1 cellular context compared by ENCODE assay signal in the genomic region with DNA sequence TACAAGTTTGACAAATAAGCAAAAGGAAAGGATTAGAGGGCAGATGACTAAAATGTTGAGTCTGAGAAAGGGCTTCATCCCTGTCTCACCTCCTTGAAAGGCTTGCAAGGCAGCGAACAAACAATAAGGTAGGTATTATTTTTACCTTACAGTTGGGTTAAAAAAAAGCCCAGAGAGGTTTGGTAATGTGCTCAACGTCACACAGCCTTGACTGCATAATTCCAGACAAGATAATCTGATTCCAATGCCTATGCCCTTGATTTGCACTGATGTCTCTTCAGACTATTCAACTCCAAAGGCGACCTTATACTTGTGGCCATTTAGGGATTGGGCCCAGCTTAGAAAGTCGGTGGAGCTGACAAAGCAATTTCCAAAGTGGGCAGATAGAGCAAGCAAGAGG.
TF ChIP-seq lines count a peak whose summit lies in the region.

No MANE protein-coding gene starts in this region.

TF ChIP-seq in HepG2, 621 proteins besides CTCF, POLR2A, EP300 and RAD21:
- TF ChIP-seq PRMT3 (CRISPR knock-in tag; IDR thresholded peaks at IDR 0.05; ENCODE audit: borderline replicate concordance, low read depth) (no peak), KAT7 (CRISPR knock-in tag; IDR thresholded peaks at IDR 0.05; ENCODE audit: borderline replicate concordance) (0 out of 2 replicates have a peak, but pooled peaks have one; percentile 0), PTBP1 (IDR thresholded peaks at IDR 0.05; ENCODE audit: low read depth, low read length, poor library complexity, severe bottlenecking) (no peak), ZBTB8A (CRISPR knock-in tag; IDR thresholded peaks at IDR 0.05; ENCODE audit: borderline replicate concordance, low read depth) (no peak), MAFK (conservative IDR thresholded peaks at IDR 0.05 in 1 of 2, IDR thresholded peaks at IDR 0.05 in 1 of 2; ENCODE audit: low read length in 2 of 2) (peak; percentile 21 to 38; a peak in 1 of 4 replicates), RFXAP (CRISPR knock-in tag; IDR thresholded peaks at IDR 0.05; ENCODE audit: borderline replicate concordance) (0 out of 2 replicates have a peak, but pooled peaks have one; percentile 15), ZMYM3 (CRISPR knock-in tag; IDR thresholded peaks at IDR 0.05) (peak; percentile 77; the same call in 1 of the 2 replicates), NFKB2 (CRISPR knock-in tag; IDR thresholded peaks at IDR 0.05; ENCODE audit: borderline replicate concordance) (no peak), SOX13 (IDR thresholded peaks at IDR 0.05) (no peak), SOX13 (CRISPR knock-in tag; conservative IDR thresholded peaks at IDR 0.05 in 1 of 2, IDR thresholded peaks at IDR 0.05 in 1 of 2) (no peak), ZC3H13 (CRISPR knock-in tag; IDR thresholded peaks at IDR 0.05) (no peak), ZNF790 (CRISPR knock-in tag; IDR thresholded peaks at IDR 0.05; ENCODE audit: borderline replicate concordance) (no peak)
- TF ChIP-seq, protein P1, sequence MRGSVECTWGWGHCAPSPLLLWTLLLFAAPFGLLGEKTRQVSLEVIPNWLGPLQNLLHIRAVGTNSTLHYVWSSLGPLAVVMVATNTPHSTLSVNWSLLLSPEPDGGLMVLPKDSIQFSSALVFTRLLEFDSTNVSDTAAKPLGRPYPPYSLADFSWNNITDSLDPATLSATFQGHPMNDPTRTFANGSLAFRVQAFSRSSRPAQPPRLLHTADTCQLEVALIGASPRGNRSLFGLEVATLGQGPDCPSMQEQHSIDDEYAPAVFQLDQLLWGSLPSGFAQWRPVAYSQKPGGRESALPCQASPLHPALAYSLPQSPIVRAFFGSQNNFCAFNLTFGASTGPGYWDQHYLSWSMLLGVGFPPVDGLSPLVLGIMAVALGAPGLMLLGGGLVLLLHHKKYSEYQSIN (CRISPR knock-in tag; IDR thresholded peaks at IDR 0.05; ENCODE audit: borderline replicate concordance) = no peak
